In genomic region chr3:7602297-7602696, GRCh38 we compare ENCODE assay signal across 24 cellular contexts.
"Had no signal": no experiment of that assay in that cellular context is flagged by ENCODE, and none has a peak within 500 bp of the region (broad histone marks: within the 10 kb centered on the region; RNA-seq: fewer than 3 reads in every experiment).

No MANE protein-coding gene starts in this region.

- DNase-seq: colonic mucosa; cortex of kidney; dermis blood vessel endothelial cell; dorsolateral prefrontal cortex; effector CD4-positive, alpha-beta T cell; effector CD8-positive, alpha-beta T cell; effector memory CD4-positive, alpha-beta T cell; effector memory CD8-positive, alpha-beta T cell; endodermal cell; erythroblast; esophagus squamous epithelium; foreskin fibroblast; foreskin keratinocyte; foreskin melanocyte; gastrocnemius medialis; glutamatergic neuron; head of caudate nucleus; heart left ventricle; heart right ventricle had no signal

- H3K27ac ChIP-seq: colonic mucosa, coronary artery, dorsolateral prefrontal cortex, epithelial cell of prostate, esophagus muscularis mucosa, esophagus squamous epithelium, foreskin keratinocyte, gastrocnemius medialis, gastroesophageal sphincter, heart left ventricle, heart right ventricle had no signal

- H3K4me1 ChIP-seq: colonic mucosa, esophagus muscularis mucosa, esophagus squamous epithelium, foreskin keratinocyte, gastrocnemius medialis, gastroesophageal sphincter, heart left ventricle, heart right ventricle had no signal

- H3K36me3 ChIP-seq: colonic mucosa, esophagus muscularis mucosa, esophagus squamous epithelium, gastrocnemius medialis, gastroesophageal sphincter, heart left ventricle, heart right ventricle had no signal

- H3K4me3 ChIP-seq: colonic mucosa, coronary artery, dorsolateral prefrontal cortex, esophagus muscularis mucosa, esophagus squamous epithelium, gastrocnemius medialis, gastroesophageal sphincter, heart left ventricle, heart right ventricle had no signal

- H3K9me3 ChIP-seq: colonic mucosa, esophagus muscularis mucosa, esophagus squamous epithelium, gastrocnemius medialis, gastroesophageal sphincter, heart left ventricle, heart right ventricle had no signal

- H3K27me3 ChIP-seq: colonic mucosa, dorsolateral prefrontal cortex, esophagus muscularis mucosa, esophagus squamous epithelium, foreskin keratinocyte, gastrocnemius medialis, gastroesophageal sphincter, heart left ventricle, heart right ventricle had no signal

- ATAC-seq: effector memory CD8-positive, alpha-beta T cell; esophagus mucosa; foreskin keratinocyte; gastrocnemius medialis; gastroesophageal sphincter; heart left ventricle; heart right ventricle had no signal
